Comparison of ENCODE assay signal across 1 cellular context in the genomic region with DNA sequence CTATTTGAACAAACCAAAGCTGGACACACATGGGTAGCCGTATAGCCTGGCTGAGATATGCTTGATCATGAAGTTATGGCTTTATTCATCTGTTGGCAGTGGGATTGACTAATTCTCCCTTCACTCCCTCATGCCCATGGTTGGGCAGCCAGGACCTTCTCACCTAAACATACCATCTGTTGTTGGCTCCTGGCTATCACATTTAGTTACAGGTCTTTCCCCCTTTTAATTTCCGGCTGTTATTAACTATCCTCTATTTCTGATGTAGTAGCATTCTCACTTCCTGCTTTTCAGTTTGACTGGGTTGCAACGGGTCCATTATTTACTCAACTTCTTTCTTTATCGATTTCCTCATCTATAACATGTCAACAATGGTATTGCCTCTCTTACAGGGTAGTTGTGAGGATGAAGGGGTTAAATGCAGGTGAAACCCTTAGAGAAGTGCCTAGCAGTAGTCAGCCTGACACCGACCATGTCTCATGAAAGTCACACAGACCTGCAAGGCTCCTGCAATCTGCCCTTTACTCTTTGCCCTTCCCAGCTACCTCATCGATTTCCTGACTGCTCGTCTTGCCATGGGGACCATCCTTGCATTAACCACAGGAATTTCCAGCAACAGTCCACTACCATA.
TF ChIP-seq lines count a peak whose summit lies in the region.

No MANE protein-coding gene starts in this region.

TF ChIP-seq in GM23338, 12 proteins besides CTCF, POLR2A, EP300 and RAD21:
- TF ChIP-seq, protein P1, sequence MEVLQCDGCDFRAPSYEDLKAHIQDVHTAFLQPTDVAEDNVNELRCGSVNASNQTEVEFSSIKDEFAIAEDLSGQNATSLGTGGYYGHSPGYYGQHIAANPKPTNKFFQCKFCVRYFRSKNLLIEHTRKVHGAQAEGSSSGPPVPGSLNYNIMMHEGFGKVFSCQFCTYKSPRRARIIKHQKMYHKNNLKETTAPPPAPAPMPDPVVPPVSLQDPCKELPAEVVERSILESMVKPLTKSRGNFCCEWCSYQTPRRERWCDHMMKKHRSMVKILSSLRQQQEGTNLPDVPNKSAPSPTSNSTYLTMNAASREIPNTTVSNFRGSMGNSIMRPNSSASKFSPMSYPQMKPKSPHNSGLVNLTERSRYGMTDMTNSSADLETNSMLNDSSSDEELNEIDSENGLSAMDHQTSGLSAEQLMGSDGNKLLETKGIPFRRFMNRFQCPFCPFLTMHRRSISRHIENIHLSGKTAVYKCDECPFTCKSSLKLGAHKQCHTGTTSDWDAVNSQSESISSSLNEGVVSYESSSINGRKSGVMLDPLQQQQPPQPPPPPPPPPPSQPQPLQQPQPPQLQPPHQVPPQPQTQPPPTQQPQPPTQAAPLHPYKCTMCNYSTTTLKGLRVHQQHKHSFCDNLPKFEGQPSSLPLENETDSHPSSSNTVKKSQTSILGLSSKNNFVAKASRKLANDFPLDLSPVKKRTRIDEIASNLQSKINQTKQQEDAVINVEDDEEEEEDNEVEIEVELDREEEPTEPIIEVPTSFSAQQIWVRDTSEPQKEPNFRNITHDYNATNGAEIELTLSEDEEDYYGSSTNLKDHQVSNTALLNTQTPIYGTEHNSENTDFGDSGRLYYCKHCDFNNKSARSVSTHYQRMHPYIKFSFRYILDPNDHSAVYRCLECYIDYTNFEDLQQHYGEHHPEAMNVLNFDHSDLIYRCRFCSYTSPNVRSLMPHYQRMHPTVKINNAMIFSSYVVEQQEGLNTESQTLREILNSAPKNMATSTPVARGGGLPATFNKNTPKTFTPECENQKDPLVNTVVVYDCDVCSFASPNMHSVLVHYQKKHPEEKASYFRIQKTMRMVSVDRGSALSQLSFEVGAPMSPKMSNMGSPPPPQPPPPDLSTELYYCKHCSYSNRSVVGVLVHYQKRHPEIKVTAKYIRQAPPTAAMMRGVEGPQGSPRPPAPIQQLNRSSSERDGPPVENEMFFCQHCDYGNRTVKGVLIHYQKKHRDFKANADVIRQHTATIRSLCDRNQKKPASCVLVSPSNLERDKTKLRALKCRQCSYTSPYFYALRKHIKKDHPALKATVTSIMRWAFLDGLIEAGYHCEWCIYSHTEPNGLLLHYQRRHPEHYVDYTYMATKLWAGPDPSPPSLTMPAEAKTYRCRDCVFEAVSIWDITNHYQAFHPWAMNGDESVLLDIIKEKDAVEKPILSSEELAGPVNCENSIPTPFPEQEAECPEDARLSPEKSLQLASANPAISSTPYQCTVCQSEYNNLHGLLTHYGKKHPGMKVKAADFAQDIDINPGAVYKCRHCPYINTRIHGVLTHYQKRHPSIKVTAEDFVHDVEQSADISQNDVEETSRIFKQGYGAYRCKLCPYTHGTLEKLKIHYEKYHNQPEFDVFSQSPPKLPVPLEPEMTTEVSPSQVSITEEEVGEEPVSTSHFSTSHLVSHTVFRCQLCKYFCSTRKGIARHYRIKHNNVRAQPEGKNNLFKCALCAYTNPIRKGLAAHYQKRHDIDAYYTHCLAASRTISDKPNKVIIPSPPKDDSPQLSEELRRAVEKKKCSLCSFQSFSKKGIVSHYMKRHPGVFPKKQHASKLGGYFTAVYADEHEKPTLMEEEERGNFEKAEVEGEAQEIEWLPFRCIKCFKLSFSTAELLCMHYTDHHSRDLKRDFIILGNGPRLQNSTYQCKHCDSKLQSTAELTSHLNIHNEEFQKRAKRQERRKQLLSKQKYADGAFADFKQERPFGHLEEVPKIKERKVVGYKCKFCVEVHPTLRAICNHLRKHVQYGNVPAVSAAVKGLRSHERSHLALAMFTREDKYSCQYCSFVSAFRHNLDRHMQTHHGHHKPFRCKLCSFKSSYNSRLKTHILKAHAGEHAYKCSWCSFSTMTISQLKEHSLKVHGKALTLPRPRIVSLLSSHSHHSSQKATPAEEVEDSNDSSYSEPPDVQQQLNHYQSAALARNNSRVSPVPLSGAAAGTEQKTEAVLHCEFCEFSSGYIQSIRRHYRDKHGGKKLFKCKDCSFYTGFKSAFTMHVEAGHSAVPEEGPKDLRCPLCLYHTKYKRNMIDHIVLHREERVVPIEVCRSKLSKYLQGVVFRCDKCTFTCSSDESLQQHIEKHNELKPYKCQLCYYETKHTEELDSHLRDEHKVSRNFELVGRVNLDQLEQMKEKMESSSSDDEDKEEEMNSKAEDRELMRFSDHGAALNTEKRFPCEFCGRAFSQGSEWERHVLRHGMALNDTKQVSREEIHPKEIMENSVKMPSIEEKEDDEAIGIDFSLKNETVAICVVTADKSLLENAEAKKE (CRISPR knock-in tag; IDR thresholded peaks at IDR 0.05): no peak
- TF ChIP-seq STAT1 (IDR thresholded peaks at IDR 0.05; ENCODE audit: unreplicated experiment): no peak
- TF ChIP-seq ZNF114 (CRISPR knock-in tag; IDR thresholded peaks at IDR 0.05): no peak
- TF ChIP-seq POLR2AphosphoS5 (IDR thresholded peaks at IDR 0.05; ENCODE audit: low read depth): no peak
- TF ChIP-seq, protein P2, sequence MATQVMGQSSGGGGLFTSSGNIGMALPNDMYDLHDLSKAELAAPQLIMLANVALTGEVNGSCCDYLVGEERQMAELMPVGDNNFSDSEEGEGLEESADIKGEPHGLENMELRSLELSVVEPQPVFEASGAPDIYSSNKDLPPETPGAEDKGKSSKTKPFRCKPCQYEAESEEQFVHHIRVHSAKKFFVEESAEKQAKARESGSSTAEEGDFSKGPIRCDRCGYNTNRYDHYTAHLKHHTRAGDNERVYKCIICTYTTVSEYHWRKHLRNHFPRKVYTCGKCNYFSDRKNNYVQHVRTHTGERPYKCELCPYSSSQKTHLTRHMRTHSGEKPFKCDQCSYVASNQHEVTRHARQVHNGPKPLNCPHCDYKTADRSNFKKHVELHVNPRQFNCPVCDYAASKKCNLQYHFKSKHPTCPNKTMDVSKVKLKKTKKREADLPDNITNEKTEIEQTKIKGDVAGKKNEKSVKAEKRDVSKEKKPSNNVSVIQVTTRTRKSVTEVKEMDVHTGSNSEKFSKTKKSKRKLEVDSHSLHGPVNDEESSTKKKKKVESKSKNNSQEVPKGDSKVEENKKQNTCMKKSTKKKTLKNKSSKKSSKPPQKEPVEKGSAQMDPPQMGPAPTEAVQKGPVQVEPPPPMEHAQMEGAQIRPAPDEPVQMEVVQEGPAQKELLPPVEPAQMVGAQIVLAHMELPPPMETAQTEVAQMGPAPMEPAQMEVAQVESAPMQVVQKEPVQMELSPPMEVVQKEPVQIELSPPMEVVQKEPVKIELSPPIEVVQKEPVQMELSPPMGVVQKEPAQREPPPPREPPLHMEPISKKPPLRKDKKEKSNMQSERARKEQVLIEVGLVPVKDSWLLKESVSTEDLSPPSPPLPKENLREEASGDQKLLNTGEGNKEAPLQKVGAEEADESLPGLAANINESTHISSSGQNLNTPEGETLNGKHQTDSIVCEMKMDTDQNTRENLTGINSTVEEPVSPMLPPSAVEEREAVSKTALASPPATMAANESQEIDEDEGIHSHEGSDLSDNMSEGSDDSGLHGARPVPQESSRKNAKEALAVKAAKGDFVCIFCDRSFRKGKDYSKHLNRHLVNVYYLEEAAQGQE (IDR thresholded peaks at IDR 0.05; ENCODE audit: unreplicated experiment): no peak
- TF ChIP-seq NANOG (IDR thresholded peaks at IDR 0.05; ENCODE audit: borderline replicate concordance): no peak
- TF ChIP-seq JUNB (IDR thresholded peaks at IDR 0.05; ENCODE audit: unreplicated experiment): no peak
- TF ChIP-seq EZH2 (IDR thresholded peaks at IDR 0.05; ENCODE audit: low read depth, unreplicated experiment): no peak
- TF ChIP-seq ZNF331 (CRISPR knock-in tag; IDR thresholded peaks at IDR 0.05; ENCODE audit: low read depth): no peak
- TF ChIP-seq, protein P3, sequence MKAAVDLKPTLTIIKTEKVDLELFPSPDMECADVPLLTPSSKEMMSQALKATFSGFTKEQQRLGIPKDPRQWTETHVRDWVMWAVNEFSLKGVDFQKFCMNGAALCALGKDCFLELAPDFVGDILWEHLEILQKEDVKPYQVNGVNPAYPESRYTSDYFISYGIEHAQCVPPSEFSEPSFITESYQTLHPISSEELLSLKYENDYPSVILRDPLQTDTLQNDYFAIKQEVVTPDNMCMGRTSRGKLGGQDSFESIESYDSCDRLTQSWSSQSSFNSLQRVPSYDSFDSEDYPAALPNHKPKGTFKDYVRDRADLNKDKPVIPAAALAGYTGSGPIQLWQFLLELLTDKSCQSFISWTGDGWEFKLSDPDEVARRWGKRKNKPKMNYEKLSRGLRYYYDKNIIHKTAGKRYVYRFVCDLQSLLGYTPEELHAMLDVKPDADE (IDR thresholded peaks at IDR 0.05): no peak
- no peak for TF ChIP-seq CREB1 (CRISPR knock-in tag; IDR thresholded peaks at IDR 0.05; ENCODE audit: low read depth)
- TF ChIP-seq EZH2phosphoT487 (IDR thresholded peaks at IDR 0.05; ENCODE audit: unreplicated experiment): no peak
